ENCODE assay signal across 12 cellular contexts in genomic region chr1:84855168-84855567, GRCh38. TPM values are rescaled to one million over a fixed set of nuclear protein-coding genes. Genes with fewer than 3 reads are reported as not detected.
DNase-seq lines count a peak whose midpoint lies in the region; ATAC-seq and TF ChIP-seq lines count a peak whose summit lies in the region.
"Had no signal": no experiment of that assay in that cellular context is flagged by ENCODE, and none has a peak within 500 bp of the region (broad histone marks: within the 10 kb centered on the region; RNA-seq: fewer than 3 reads in every experiment).

No MANE protein-coding gene starts in this region.

- H3K4me3 ChIP-seq in cardiac fibroblast (replicated peaks in 1 of 2; ENCODE audit: low read depth in 2 of 2, low read length in 2 of 2), result no peak overlapping the region
- H3K4me3 ChIP-seq: tibial nerve had no signal

- no peak for TF ChIP-seq CTCF in cardiac fibroblast (IDR thresholded peaks at IDR 0.05; ENCODE audit: low read depth, low read length)

- H3K4me3 Mint-ChIP-seq in activated T-cell treated with anti-CD3 and anti-CD28 coated beads, Interleukin-2, amount 50 U/mL, for 24 hours, result no peak overlapping the region

- peaks cover 48% of the 10 kb centered on the region for H3K4me1 Mint-ChIP-seq in activated T-cell treated with anti-CD3 and anti-CD28 coated beads, Interleukin-2, amount 50 U/mL, for 24 hours (ENCODE audit: low read depth)

- H3K36me3 Mint-ChIP-seq in activated T-cell treated with anti-CD3 and anti-CD28 coated beads, Interleukin-2, amount 50 U/mL, for 24 hours (ENCODE audit: low read depth), result no peaks in the 10 kb centered on the region

- ATAC-seq in left colon, result no peak
- ATAC-seq in HG03045 (IDR thresholded peaks at IDR 0.05; ENCODE audit: unreplicated experiment), result no peak

- no peaks in the 10 kb centered on the region for H3K9me3 Mint-ChIP-seq in activated T-cell treated with anti-CD3 and anti-CD28 coated beads, Interleukin-2, amount 50 U/mL, for 24 hours

- peaks cover 3% of the 10 kb centered on the region for H3K27me3 Mint-ChIP-seq in activated T-cell treated with anti-CD3 and anti-CD28 coated beads, Interleukin-2, amount 50 U/mL, for 24 hours

- peak overlapping the region; percentile 89 for H3K27ac Mint-ChIP-seq in activated T-cell treated with anti-CD3 and anti-CD28 coated beads, Interleukin-2, amount 50 U/mL, for 24 hours

- intact Hi-C loops in left colon (cut with DNase I, micrococcal nuclease), result no loop called here

- DNase-seq in activated T-cell treated with anti-CD3 and anti-CD28 coated beads, Interleukin-2, amount 50 U/mL, for 24 hours, result no peak
- no peak for DNase-seq in activated T-cell treated with anti-CD3 and anti-CD28 coated beads for 4 hours
- DNase-seq in LHCN-M2 (ENCODE audit: low read depth), result peak; percentile 52
- peak; percentile 59 to 64 for DNase-seq in cardiac fibroblast (ENCODE audit: low read depth in 2 of 2)
- peak; percentile 16 for DNase-seq in myocyte (ENCODE audit: low read depth)
- no peak for DNase-seq in left colon
- no peak for DNase-seq in H4 (ENCODE audit: low spot score)
- DNase-seq: DMS153, NCI-H2171 treated with DMSO at 0.1 percent for 48 hours, posterior cingulate gyrus had no signal

RNA-seq across cellular contexts. Expression of gene LPAR3, which starts 37.8 kb away (rescaled TPM):
- not detected in 2 replicates for total RNA-seq in LHCN-M2 (2014; rRNA removed)
- not detected for polyA plus RNA-seq in LHCN-M2 (2012)
- not detected in 2 replicates for total RNA-seq in myocyte
- not detected for polyA plus RNA-seq in myocyte (2012)
- 1 to 10 TPM; 2.8 to 4.2 TPM for total RNA-seq in left colon
- total RNA-seq in H4 (2014; rRNA removed; shearing (Covaris generic)), result 0.27 TPM in 1 of 2 replicates, not detected in the other

Comparison
In these comparisons a context has a peak if more than half of its experiments do, and no peak if none do; other contexts are left out.
1. DNase-seq: peak in LHCN-M2 (single experiment), cardiac fibroblast (2 of 2) and myocyte (single experiment); none in activated T-cell treated with anti-CD3 and anti-CD28 coated beads, Interleukin-2, amount 50 U/mL, for 24 hours (single experiment), activated T-cell treated with anti-CD3 and anti-CD28 coated beads for 4 hours (single experiment), left colon (0 of 2) and H4 (single experiment).